1 cellular context compared by ENCODE assay signal in the genomic region with DNA sequence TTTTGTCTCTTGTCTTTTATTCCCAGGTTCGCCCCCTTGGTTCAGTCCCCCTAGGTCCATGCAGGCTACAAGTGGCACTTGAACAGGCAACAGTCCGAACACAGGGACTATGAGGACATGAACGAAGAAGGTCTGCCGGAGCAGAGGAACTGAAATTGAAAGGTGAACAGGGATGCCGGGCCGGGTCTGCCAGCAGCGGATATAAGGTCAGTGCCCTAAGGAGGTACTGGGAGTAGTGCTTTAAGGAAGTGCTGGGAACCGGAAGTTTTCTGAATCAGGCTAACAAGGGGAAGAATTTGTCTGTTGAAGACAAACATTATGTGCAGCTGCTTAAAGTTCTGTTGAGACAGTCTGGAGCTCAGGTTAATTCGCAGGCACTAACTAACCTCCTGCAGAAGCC.
TF ChIP-seq lines count a peak whose summit lies in the region.

No MANE protein-coding gene starts in this region.

TF ChIP-seq in GM12878, 131 proteins besides CTCF, POLR2A, EP300 and RAD21:
- TF ChIP-seq SPI1 (IDR thresholded peaks at IDR 0.05; ENCODE audit: borderline replicate concordance, insufficient read depth, low read depth, low read length) = peak; percentile 64; the same call in 1 of the 2 replicates
- TF ChIP-seq NFXL1 (IDR thresholded peaks at IDR 0.05; ENCODE audit: borderline replicate concordance) = no peak
- TF ChIP-seq PAX8 (IDR thresholded peaks at IDR 0.05) = no peak
TF ChIP-seq in GM12878: peak in this region for 1.
